ENCODE assay signal across 17 cellular contexts in genomic region chr1:23126801-23127200, GRCh38. TPM values are rescaled to one million over a fixed set of nuclear protein-coding genes. Genes with fewer than 3 reads are reported as not detected.
A peak's percentile ranks its signal among the peaks of the same experiment; 100 is the strongest.
DNase-seq lines count a peak whose midpoint lies in the region; ATAC-seq and TF ChIP-seq lines count a peak whose summit lies in the region.
"Had no signal": no experiment of that assay in that cellular context is flagged by ENCODE, and none has a peak within 500 bp of the region (broad histone marks: within the 10 kb centered on the region; RNA-seq: fewer than 3 reads in every experiment).

No MANE protein-coding gene starts in this region.

- peaks cover 13% of the 10 kb centered on the region; the same call in 1 of the 2 replicates for H3K79me2 ChIP-seq in OCI-LY7 (ENCODE audit: insufficient read depth, low read depth, low read length)

- no peak overlapping the region for H2AFZ ChIP-seq in OCI-LY7 (ENCODE audit: low read length)

- H3K4me2 ChIP-seq in OCI-LY7 (ENCODE audit: low read length): no peak overlapping the region

- no peak for TF ChIP-seq POLR2A in vagina (IDR thresholded peaks at IDR 0.05)

- DNase-seq in AG04449 (ENCODE audit: low read depth, low spot score) (peak; percentile 59), NCI-H226 (peak; percentile 57), choroid plexus epithelial cell (ENCODE audit: low read depth) (peak; percentile 85), foreskin keratinocyte (peak; percentile 94 to 98), mucosa of gallbladder (ENCODE audit: low spot score) (no peak), OCI-LY7 (ENCODE audit: low spot score) (no peak), vagina (ENCODE audit: extremely low spot score in 2 of 2) (no peak), DMS53 treated with DMSO at 0.1 percent for 48 hours (lab: John Stamatoyannopoulos, UW; ENCODE audit: unreplicated experiment) (no peak)
- DNase-seq: CD4-positive, alpha-beta memory T cell; foreskin melanocyte; H9; naive thymus-derived CD4-positive, alpha-beta T cell; NCI-H1436 treated with DMSO at 0.1 percent for 48 hours; SHP77 treated with DMSO at 0.1 percent for 48 hours; transverse colon had no signal

- H3K27ac ChIP-seq in foreskin keratinocyte: peak overlapping the region; percentile 21
- no peak overlapping the region for H3K27ac ChIP-seq in OCI-LY7 (ENCODE audit: low read depth, low read length, poor library complexity, severe bottlenecking)
- H3K27ac ChIP-seq in vagina: no peak overlapping the region
- H3K27ac ChIP-seq: transverse colon had no signal

- BruUV-seq in OCI-LY7 (replicated peaks; lab: Mats Ljungman, UMichigan): no TSS peak

- no peaks in the 10 kb centered on the region for H3K27me3 ChIP-seq in foreskin keratinocyte
- no peaks in the 10 kb centered on the region for H3K27me3 ChIP-seq in vagina
- H3K27me3 ChIP-seq: transverse colon had no signal

- H3K4me3 ChIP-seq in AG04449 (ENCODE audit: low read depth, low read length) (no peak overlapping the region), choroid plexus epithelial cell (ENCODE audit: low read depth, low read length) (no peak overlapping the region), OCI-LY7 (ENCODE audit: low read depth, low read length, poor library complexity, severe bottlenecking) (no peak overlapping the region), vagina (no peak overlapping the region)
- H3K4me3 ChIP-seq: GM12878, transverse colon had no signal

- H3K9me3 ChIP-seq in OCI-LY7 (ENCODE audit: low read length): no peaks in the 10 kb centered on the region
- H3K9me3 ChIP-seq in vagina: no peaks in the 10 kb centered on the region
- H3K9me3 ChIP-seq: transverse colon had no signal

- TF ChIP-seq CTCF in AG04449 (IDR thresholded peaks at IDR 0.05; ENCODE audit: insufficient read depth, low read length, missing control alignments) (no peak), choroid plexus epithelial cell (conservative IDR thresholded peaks at IDR 0.05; ENCODE audit: low read depth, low read length) (no peak), foreskin keratinocyte (conservative IDR thresholded peaks at IDR 0.05) (no peak), OCI-LY7 (conservative IDR thresholded peaks at IDR 0.05; ENCODE audit: low read length) (no peak), vagina (IDR thresholded peaks at IDR 0.05) (no peak)

- CTCF ChIA-PET in AG04449 (lab: Yijun Ruan, JAX): interaction anchor here (0.9 to 2.3 kb wide), 4 partner anchors 13 to 57 kb away, joined by 3 to 11 read pairs (median 4); no protein-coding TSS in a partner anchor
- CTCF ChIA-PET in OCI-LY7 (lab: Charles Lee; ENCODE audit: unreplicated experiment): no interaction called here

- POLR2A ChIA-PET in AG04449 (lab: Yijun Ruan, JAX): no interaction called here
- POLR2A ChIA-PET in OCI-LY7 (lab: Charles Lee): no interaction called here

- H4K20me1 ChIP-seq in OCI-LY7 (ENCODE audit: insufficient read depth, low read length): 0 out of 2 replicates have a peak, but pooled peaks cover 9% of the 10 kb centered on the region

- no peaks in the 10 kb centered on the region for H3K36me3 ChIP-seq in OCI-LY7 (ENCODE audit: insufficient read depth, low read length)
- no peaks in the 10 kb centered on the region for H3K36me3 ChIP-seq in vagina
- H3K36me3 ChIP-seq: transverse colon had no signal

- no peaks in the 10 kb centered on the region for H3K9me2 ChIP-seq in OCI-LY7 (ENCODE audit: insufficient read depth, low read length)

- intact Hi-C loops in OCI-LY7 (cut with micrococcal nuclease; ENCODE audit: unreplicated experiment): no loop called here
- intact Hi-C loops in vagina (cut with DNase I): no loop called here

- H3K4me1 ChIP-seq in foreskin keratinocyte: peaks cover 75% of the 10 kb centered on the region
- H3K4me1 ChIP-seq in OCI-LY7 (ENCODE audit: insufficient read depth, low read length, poor library complexity, severe bottlenecking): no peaks in the 10 kb centered on the region
- H3K4me1 ChIP-seq in vagina: peaks cover 42% of the 10 kb centered on the region

- peak; percentile 78 for ATAC-seq in foreskin keratinocyte
- ATAC-seq: activated T-helper 17 cell treated with anti-CD3 and anti-CD28 coated beads, Interleukin-2, amount 50 U/mL, for 72 hours; GM12878; naive thymus-derived CD4-positive, alpha-beta T cell had no signal

RNA-seq across cellular contexts. Expression of gene LUZP1, which starts 41.9 kb away (rescaled TPM):
- total RNA-seq in foreskin keratinocyte (57.9 and 60.7 TPM in 2 replicates), mucosa of gallbladder (40.8 TPM), OCI-LY7 (2022) (10.3 and 13.6 TPM in 2 replicates), vagina (23.8 TPM)
- polyA plus RNA-seq in foreskin keratinocyte: 11.4 and 12.8 TPM in 2 replicates
- total RNA-seq in OCI-LY7 (2014; rRNA removed; shearing (Covaris generic)): 7.6 and 8.5 TPM in 2 replicates

Comparison
In these comparisons a context has a peak if more than half of its experiments do, and no peak if none do; other contexts are left out.
1. DNase-seq: peak in AG04449 (single experiment), NCI-H226 (single experiment), choroid plexus epithelial cell (single experiment) and foreskin keratinocyte (2 of 2); none in mucosa of gallbladder (single experiment), OCI-LY7 (single experiment), vagina (0 of 2) and DMS53 treated with DMSO at 0.1 percent for 48 hours (single experiment).